Comparison of ENCODE assay signal across 8 cellular contexts in genomic region chr3:138118863-138119766, GRCh38. TPM values are rescaled to one million over a fixed set of nuclear protein-coding genes. Genes with fewer than 3 reads are reported as not detected.
A peak's percentile ranks its signal among the peaks of the same experiment; 100 is the strongest.
DNase-seq lines count a peak whose midpoint lies in the region; ATAC-seq, FAIRE-seq and TF ChIP-seq lines count a peak whose summit lies in the region.

No MANE protein-coding gene starts in this region.

- H3K9ac ChIP-seq in smooth muscle cell (ENCODE audit: low read depth), result no peak overlapping the region

- H3K27ac ChIP-seq in smooth muscle cell (ENCODE audit: low read depth), result no peak overlapping the region

- peak; percentile 67 for FAIRE-seq in GM12892 (lab: Jason Lieb, UNC)

- no peak for TF ChIP-seq POLR2A in GM12892 (IDR thresholded peaks at IDR 0.05; ENCODE audit: low read depth, low read length)

- no peak overlapping the region for H3K4me3 ChIP-seq in smooth muscle cell

- peak; percentile 74 for TF ChIP-seq CTCF in smooth muscle cell (IDR thresholded peaks at IDR 0.05; ENCODE audit: borderline replicate concordance, insufficient read depth, poor library complexity, severe bottlenecking)

- H3K36me3 ChIP-seq in smooth muscle cell (ENCODE audit: low read depth), result no peaks in the 10 kb centered on the region

- no peaks in the 10 kb centered on the region for H4K20me1 ChIP-seq in smooth muscle cell (ENCODE audit: low read depth)

- peaks cover 6% of the 10 kb centered on the region for H3K79me2 ChIP-seq in smooth muscle cell (ENCODE audit: low read depth)

- DNase-seq in GM12892 (ENCODE audit: insufficient read length) (no peak), NCI-H1694 treated with DMSO at 0.1 percent for 48 hours (lab: John Stamatoyannopoulos, UW) (peak; percentile 65), T follicular helper cell (ENCODE audit: low read depth) (peak; percentile 18), astrocyte of the hippocampus (ENCODE audit: low read depth, low spot score) (peak; percentile 86), hypothalamus (lab: John Stamatoyannopoulos, UW) (peak in 43 of 51 donors; percentile 5 to 72 (median 35)), smooth muscle cell (lab: John Stamatoyannopoulos, UW; ENCODE audit: unreplicated experiment) (peak; percentile 23), middle frontal gyrus (ENCODE audit: extremely low spot score, low spot score) (no peak)

- 54% methylated on average over 11 of the region's 11 CpGs for WGBS in smooth muscle cell (ENCODE audit: low lambda C conversion rate)

- ATAC-seq in HG02884 (IDR thresholded peaks at IDR 0.05; ENCODE audit: unreplicated experiment), result peak; percentile 58

- peaks cover 12% of the 10 kb centered on the region for H3K4me1 ChIP-seq in smooth muscle cell (ENCODE audit: low read depth)

- H3F3A ChIP-seq in smooth muscle cell (ENCODE audit: low read depth), result peaks cover 5% of the 10 kb centered on the region

- H3K4me2 ChIP-seq in smooth muscle cell, result no peak overlapping the region

- H3K27me3 ChIP-seq in smooth muscle cell (ENCODE audit: low read depth), result no peaks in the 10 kb centered on the region

- H3K9me3 ChIP-seq in smooth muscle cell (replicated peaks; ENCODE audit: low read depth), result no peaks in the 10 kb centered on the region

- no peak overlapping the region for H2AFZ ChIP-seq in smooth muscle cell (ENCODE audit: low read depth)

RNA-seq across cellular contexts. Expression of gene DZIP1L, which starts 3.7 kb away (rescaled TPM):
- not detected for polyA plus RNA-seq in GM12892 (2012; ENCODE audit: missing spikeins)
- 11.3 and 29.9 TPM in 2 replicates for total RNA-seq in smooth muscle cell
- 7.8 and 12.1 TPM in 2 replicates for polyA plus RNA-seq in smooth muscle cell

RNA-seq across cellular contexts. Expression of gene A4GNT, which starts 13.1 kb away (rescaled TPM):
- not detected for polyA plus RNA-seq in GM12892 (2012; ENCODE audit: missing spikeins)
- not detected in 2 replicates for total RNA-seq in smooth muscle cell
- not detected in 2 replicates for polyA plus RNA-seq in smooth muscle cell

RNA-seq across cellular contexts. Expression of gene DBR1, which starts 55.6 kb away (rescaled TPM):
- 11.3 TPM for polyA plus RNA-seq in GM12892 (2012; ENCODE audit: missing spikeins)
- total RNA-seq in smooth muscle cell, result 15.1 and 17.4 TPM in 2 replicates
- 10.9 and 13.8 TPM in 2 replicates for polyA plus RNA-seq in smooth muscle cell

Comparison
In these comparisons a context has a peak if more than half of its experiments do, and no peak if none do; other contexts are left out.
1. DNase-seq: peak in NCI-H1694 treated with DMSO at 0.1 percent for 48 hours (single experiment), T follicular helper cell (single experiment), astrocyte of the hippocampus (single experiment), hypothalamus (43 of 51) and smooth muscle cell (single experiment); none in GM12892 (single experiment) and middle frontal gyrus (single experiment).